Comparison of ENCODE assay signal across 18 cellular contexts in the genomic region with DNA sequence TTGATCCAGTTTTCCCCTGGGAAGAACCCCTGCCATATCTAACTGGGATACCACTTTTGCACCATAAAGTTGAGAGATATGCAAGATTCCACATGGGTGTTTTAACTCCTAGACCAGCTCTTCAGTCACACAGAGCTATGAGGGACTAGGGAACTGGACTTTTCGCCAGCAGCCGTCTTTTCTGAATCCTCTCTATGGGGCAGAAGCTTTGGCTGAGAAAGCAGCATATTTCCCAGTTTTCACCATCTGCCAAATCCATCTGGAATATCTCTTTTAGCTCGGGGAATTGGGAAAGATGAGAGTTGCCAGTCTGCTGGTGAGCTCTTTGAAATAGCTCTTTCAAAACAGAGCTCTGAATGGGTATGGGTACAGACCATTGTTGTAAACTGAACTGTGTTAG.
DNase-seq lines count a peak whose midpoint lies in the region; ATAC-seq and TF ChIP-seq lines count a peak whose summit lies in the region.
"Had no signal": no experiment of that assay in that cellular context is flagged by ENCODE, and none has a peak within 500 bp of the region (broad histone marks: within the 10 kb centered on the region; RNA-seq: fewer than 3 reads in every experiment).

No MANE protein-coding gene starts in this region.

- no peak overlapping the region for H3K4me3 ChIP-seq in tibial artery
- H3K4me3 ChIP-seq: BLaER1 had no signal

- peaks cover 6 to 11% of the 10 kb centered on the region in 2 donors for H3K36me3 Mint-ChIP-seq in stimulated activated naive B cell treated with anti-CD40 and anti-IgM and Interleukin-4, amounts not matched to agents 10 μg/mL and 1 μg/mL and 100 μg/mL, for 72 hours

- no peak overlapping the region for H3K27ac Mint-ChIP-seq in stimulated activated naive B cell treated with anti-CD40 and anti-IgM and Interleukin-4, amounts not matched to agents 10 μg/mL and 1 μg/mL and 100 μg/mL, for 72 hours
- H3K27ac Mint-ChIP-seq: HFFc6 had no signal

- peaks cover 0 to 1% of the 10 kb centered on the region in 2 donors for H3K9me3 Mint-ChIP-seq in stimulated activated naive B cell treated with anti-CD40 and anti-IgM and Interleukin-4, amounts not matched to agents 10 μg/mL and 1 μg/mL and 100 μg/mL, for 72 hours
- H3K9me3 Mint-ChIP-seq: HFFc6 had no signal

- intact Hi-C loops in tibial artery (cut with DNase I; ENCODE audit: low total_unique reads): no loop called here

- H3K36me3 ChIP-seq in tibial artery: no peaks in the 10 kb centered on the region

- DNase-seq in NCI-H2171 treated with DMSO at 0.1 percent for 48 hours (lab: John Stamatoyannopoulos, UW) (peak; percentile 26), NCI-H2171 (lab: John Stamatoyannopoulos, UW) (no peak), NCI-H446 (lab: John Stamatoyannopoulos, UW) (peak; percentile 51 to 72), cerebellar cortex (ENCODE audit: low spot score) (peak; percentile 56), tibial artery (no peak), NCI-H1092 (lab: John Stamatoyannopoulos, UW) (no peak)
- no peak for DNase-seq in stimulated activated naive B cell treated with anti-CD40 and anti-IgM and Interleukin-4, amounts not matched to agents 10 μg/mL and 1 μg/mL and 100 μg/mL, for 72 hours
- DNase-seq: Calu3, DMS153, DMS79 treated with DMSO at 0.1 percent for 48 hours, EL, GDM1, HCEC 1CT, HFFc6 had no signal

- peaks cover 0 to 26% (median 0%) of the 10 kb centered on the region in 4 donors for H3K4me1 ChIP-seq in tibial artery
- H3K4me1 ChIP-seq: BLaER1 had no signal

- H3K4me3 Mint-ChIP-seq in stimulated activated naive B cell treated with anti-CD40 and anti-IgM and Interleukin-4, amounts not matched to agents 10 μg/mL and 1 μg/mL and 100 μg/mL, for 72 hours: no peak overlapping the region
- H3K4me3 Mint-ChIP-seq: HFFc6 had no signal

- peaks cover 0 to 7% of the 10 kb centered on the region in 2 donors for H3K4me1 Mint-ChIP-seq in stimulated activated naive B cell treated with anti-CD40 and anti-IgM and Interleukin-4, amounts not matched to agents 10 μg/mL and 1 μg/mL and 100 μg/mL, for 72 hours

- peak overlapping the region; percentile 52 to 63 for H3K27ac ChIP-seq in tibial artery
- H3K27ac ChIP-seq: 22Rv1, BLaER1 had no signal

- no peak for TF ChIP-seq CTCF in tibial artery (IDR thresholded peaks at IDR 0.05)

- no peaks in the 10 kb centered on the region for H3K27me3 Mint-ChIP-seq in stimulated activated naive B cell treated with anti-CD40 and anti-IgM and Interleukin-4, amounts not matched to agents 10 μg/mL and 1 μg/mL and 100 μg/mL, for 72 hours

- ATAC-seq in stimulated activated naive B cell treated with anti-CD40 and anti-IgM and Interleukin-4, amounts not matched to agents 10 μg/mL and 1 μg/mL and 100 μg/mL, for 72 hours (replicated peaks): no peak
- ATAC-seq in GM21717 (IDR thresholded peaks at IDR 0.05; ENCODE audit: unreplicated experiment): no peak
- ATAC-seq: HepG2 had no signal

- H3K9me3 ChIP-seq in tibial artery: peaks cover 0 to 7% (median 0%) of the 10 kb centered on the region in 3 donors

- H3K27me3 ChIP-seq in tibial artery: no peaks in the 10 kb centered on the region

Comparison
In these comparisons a context has a peak if more than half of its experiments do, and no peak if none do; other contexts are left out.
1. DNase-seq: peak in NCI-H2171 treated with DMSO at 0.1 percent for 48 hours (single experiment), NCI-H446 (2 of 2) and cerebellar cortex (single experiment); none in NCI-H2171 (single experiment), tibial artery (0 of 2), NCI-H1092 (single experiment) and stimulated activated naive B cell treated with anti-CD40 and anti-IgM and Interleukin-4, amounts not matched to agents 10 μg/mL and 1 μg/mL and 100 μg/mL, for 72 hours (single experiment).